25 cellular contexts compared by ENCODE assay signal in the genomic region with DNA sequence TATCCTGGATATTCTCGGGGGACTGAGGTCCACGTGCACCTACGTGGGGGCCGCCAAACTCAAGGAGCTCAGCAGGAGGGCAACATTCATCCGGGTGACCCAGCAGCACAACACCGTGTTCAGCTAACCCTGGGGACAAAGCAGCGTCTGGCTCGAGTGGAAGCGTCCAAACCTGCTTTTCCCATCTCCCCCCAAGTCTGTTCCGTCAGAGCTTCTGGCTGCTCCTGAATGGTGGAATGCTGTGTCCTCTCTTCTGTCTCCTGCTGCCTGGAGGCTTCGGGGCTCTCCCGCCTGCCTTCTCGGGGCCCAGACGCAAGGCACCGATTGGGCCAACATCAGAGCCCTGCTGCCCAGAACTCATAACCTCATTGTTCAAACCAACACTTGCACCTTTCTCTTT.
"Had no signal": no experiment of that assay in that cellular context is flagged by ENCODE, and none has a peak within 500 bp of the region (broad histone marks: within the 10 kb centered on the region; RNA-seq: fewer than 3 reads in every experiment).

No MANE protein-coding gene starts in this region.

- H3K4me1 ChIP-seq: SJSA1 had no signal

- H3K9me3 Mint-ChIP-seq: activated CD4-positive, alpha-beta memory T cell treated with anti-CD3 and anti-CD28 coated beads, Interleukin-2, amount 10 ng/mL, durations not matched to agents 7 days and 5 days; activated CD4-positive, alpha-beta T cell treated with anti-CD3 and anti-CD28 coated beads, Interleukin-2, amount 10 ng/mL, durations not matched to agents 7 days and 5 days; activated naive CD4-positive, alpha-beta T cell treated with anti-CD3 and anti-CD28 coated beads for 36 hours; activated T-helper 17 cell treated with anti-CD3 and anti-CD28 coated beads, Interleukin-2, amount 50 U/mL, for 72 hours; brain had no signal

- H3K27ac Mint-ChIP-seq: activated CD4-positive, alpha-beta memory T cell treated with anti-CD3 and anti-CD28 coated beads, Interleukin-2, amount 10 ng/mL, durations not matched to agents 7 days and 5 days; activated CD4-positive, alpha-beta T cell treated with anti-CD3 and anti-CD28 coated beads, Interleukin-2, amount 10 ng/mL, durations not matched to agents 7 days and 5 days; activated naive CD4-positive, alpha-beta T cell treated with anti-CD3 and anti-CD28 coated beads for 36 hours; activated naive CD8-positive, alpha-beta T cell; activated T-helper 17 cell treated with anti-CD3 and anti-CD28 coated beads, Interleukin-2, amount 50 U/mL, for 72 hours; brain had no signal

- H3K9me3 ChIP-seq: MG63, SJSA1 had no signal

- ATAC-seq: activated T-helper 17 cell treated with anti-CD3 and anti-CD28 coated beads, Interleukin-2, amount 50 U/mL, for 72 hours had no signal

- H3K36me3 Mint-ChIP-seq: activated naive CD8-positive, alpha-beta T cell; brain had no signal

- FAIRE-seq: astrocyte, RCC 7860 had no signal

- H3K36me3 ChIP-seq: MG63 had no signal

- H3K4me1 Mint-ChIP-seq: activated CD4-positive, alpha-beta memory T cell treated with anti-CD3 and anti-CD28 coated beads, Interleukin-2, amount 10 ng/mL, durations not matched to agents 7 days and 5 days; activated CD4-positive, alpha-beta T cell treated with anti-CD3 and anti-CD28 coated beads, Interleukin-2, amount 10 ng/mL, durations not matched to agents 7 days and 5 days had no signal

- H3K4me3 ChIP-seq: MG63, SJSA1 had no signal

- DNase-seq: activated CD4-positive, alpha-beta memory T cell treated with anti-CD3 and anti-CD28 coated beads, Interleukin-2, amount 10 ng/mL, durations not matched to agents 7 days and 5 days; activated CD4-positive, alpha-beta T cell treated with anti-CD3 and anti-CD28 coated beads, Interleukin-2, amount 10 ng/mL, durations not matched to agents 7 days and 5 days; activated CD4-positive, CD25-positive, alpha-beta regulatory T cell; activated gamma-delta T cell; activated naive CD4-positive, alpha-beta T cell treated with anti-CD3 and anti-CD28 coated beads for 36 hours; activated T-cell treated with anti-CD3 and anti-CD28 coated beads for 4 hours; activated T-cell treated with anti-CD3 and anti-CD28 coated beads, Interleukin-2, amount 50 U/mL, for 48 hours; amygdala; MG63; MV-4-11; NCI-H1092 treated with DMSO at 0.1 percent for 48 hours; NCI-H1417 treated with DMSO at 0.1 percent for 48 hours; NCI-H1694; NCI-H2029 treated with DMSO at 0.1 percent for 48 hours; NCI-H510A treated with DMSO at 0.1 percent for 48 hours; NCI-H69; SHP77 had no signal

- H3K4me3 Mint-ChIP-seq: activated CD4-positive, alpha-beta memory T cell treated with anti-CD3 and anti-CD28 coated beads, Interleukin-2, amount 10 ng/mL, durations not matched to agents 7 days and 5 days; activated CD4-positive, alpha-beta T cell treated with anti-CD3 and anti-CD28 coated beads, Interleukin-2, amount 10 ng/mL, durations not matched to agents 7 days and 5 days; activated naive CD4-positive, alpha-beta T cell treated with anti-CD3 and anti-CD28 coated beads for 36 hours; activated naive CD8-positive, alpha-beta T cell; activated T-helper 17 cell treated with anti-CD3 and anti-CD28 coated beads, Interleukin-2, amount 50 U/mL, for 72 hours; brain had no signal

- H3K9ac ChIP-seq: KMS-11 had no signal

- H3K27ac ChIP-seq: KMS-11, SJSA1, VCaP had no signal

- H3K27me3 Mint-ChIP-seq: activated CD4-positive, alpha-beta memory T cell treated with anti-CD3 and anti-CD28 coated beads, Interleukin-2, amount 10 ng/mL, durations not matched to agents 7 days and 5 days; activated CD4-positive, alpha-beta T cell treated with anti-CD3 and anti-CD28 coated beads, Interleukin-2, amount 10 ng/mL, durations not matched to agents 7 days and 5 days; activated naive CD8-positive, alpha-beta T cell; activated T-helper 17 cell treated with anti-CD3 and anti-CD28 coated beads, Interleukin-2, amount 50 U/mL, for 72 hours had no signal
